ENCODE assay signal across 10 cellular contexts in the genomic region with DNA sequence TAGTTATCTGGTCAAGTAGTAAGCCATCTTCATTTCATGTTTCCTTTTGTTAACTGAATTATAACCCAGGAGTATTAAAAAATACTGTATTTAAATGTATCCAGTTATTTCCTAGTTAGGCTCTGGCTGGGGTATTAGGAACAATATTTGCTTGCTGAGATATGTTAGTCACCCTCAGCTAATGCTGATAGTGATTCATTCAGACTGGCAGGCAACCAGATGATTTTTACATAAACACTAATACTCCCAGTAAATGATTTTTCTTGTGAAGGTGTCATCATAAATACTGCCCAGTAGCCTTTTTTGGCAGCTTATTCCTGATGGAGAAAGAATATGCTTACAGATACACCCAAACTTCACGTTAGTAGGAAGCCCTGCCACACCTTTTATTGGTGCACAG. TPM values are rescaled to one million over a fixed set of nuclear protein-coding genes. Genes with fewer than 3 reads are reported as not detected.
DNase-seq lines count a peak whose midpoint lies in the region; TF ChIP-seq lines count a peak whose summit lies in the region.
"Had no signal": no experiment of that assay in that cellular context is flagged by ENCODE, and none has a peak within 500 bp of the region (broad histone marks: within the 10 kb centered on the region; RNA-seq: fewer than 3 reads in every experiment).

No MANE protein-coding gene starts in this region.

- peaks cover 87% of the 10 kb centered on the region for H3K79me2 ChIP-seq in hepatocyte

- no peak overlapping the region for H3K4me2 ChIP-seq in hepatocyte

- no peak overlapping the region for H3K4me3 ChIP-seq in hepatocyte

- H3K4me1 Mint-ChIP-seq in MCF 10A (ENCODE audit: insufficient read depth, unreplicated experiment) (peaks cover 49% of the 10 kb centered on the region), type B pancreatic cell (ENCODE audit: unreplicated experiment) (peaks cover 36% of the 10 kb centered on the region)

- H3K27ac ChIP-seq in hepatocyte: peak overlapping the region; percentile 53

- H3K36me3 Mint-ChIP-seq in MCF 10A (ENCODE audit: insufficient read depth, unreplicated experiment): peaks cover 36% of the 10 kb centered on the region
- H3K36me3 Mint-ChIP-seq in type B pancreatic cell: peaks cover 57% of the 10 kb centered on the region

- peak overlapping the region; percentile 97 for H3K27ac Mint-ChIP-seq in MCF 10A (ENCODE audit: low read depth, unreplicated experiment)
- H3K27ac Mint-ChIP-seq in type B pancreatic cell: peak overlapping the region; percentile 24

- no peak overlapping the region for H2AFZ ChIP-seq in hepatocyte

- WGBS in hepatocyte (ENCODE audit: low lambda C conversion rate, missing lambda C conversion rate): 76% methylated on average over 1 of the region's 1 CpG

- H3K4me3 Mint-ChIP-seq in MCF 10A (ENCODE audit: unreplicated experiment) (no peak overlapping the region), type B pancreatic cell (no peak overlapping the region)

- peaks cover 41% of the 10 kb centered on the region for H4K20me1 ChIP-seq in hepatocyte (ENCODE audit: insufficient read depth, poor library complexity, severe bottlenecking)

- CTCF ChIA-PET in MCF 10A (lab: Yijun Ruan, JAX): interaction anchor here (0.7 to 2.5 kb wide), 5 partner anchors 15 to 286 kb away, joined by 4 to 13 read pairs (median 6); no protein-coding TSS in a partner anchor

- H3K27me3 Mint-ChIP-seq in MCF 10A (ENCODE audit: insufficient read depth, unreplicated experiment) (no peaks in the 10 kb centered on the region), type B pancreatic cell (no peaks in the 10 kb centered on the region)

- peaks cover 4% of the 10 kb centered on the region for H3K4me1 ChIP-seq in hepatocyte (ENCODE audit: insufficient read depth)

- no peaks in the 10 kb centered on the region for H3K27me3 ChIP-seq in hepatocyte

- intact Hi-C loops in MCF 10A (cut with micrococcal nuclease): no loop called here

- no peaks in the 10 kb centered on the region for H3K36me3 ChIP-seq in hepatocyte (replicated peaks; ENCODE audit: insufficient read depth, low read depth)

- no TSS peak for BruUV-seq in MCF 10A (replicated peaks; lab: Mats Ljungman, UMichigan)

- H3K9me2 ChIP-seq in hepatocyte (replicated peaks; ENCODE audit: insufficient read depth): no peaks in the 10 kb centered on the region

- H3K9me3 Mint-ChIP-seq in MCF 10A (ENCODE audit: unreplicated experiment): no peaks in the 10 kb centered on the region
- H3K9me3 Mint-ChIP-seq in type B pancreatic cell: no peaks in the 10 kb centered on the region

- TF ChIP-seq CTCF in MCF 10A (IDR thresholded peaks at IDR 0.05; ENCODE audit: unreplicated experiment) (no peak), hepatocyte (IDR thresholded peaks at IDR 0.05; ENCODE audit: poor library complexity) (no peak), type B pancreatic cell (conservative IDR thresholded peaks at IDR 0.05) (no peak)

- no peaks in the 10 kb centered on the region for H3K9me3 ChIP-seq in hepatocyte (ENCODE audit: low read depth)

- POLR2A ChIA-PET in MCF 10A (lab: Yijun Ruan, JAX): interaction anchor here (0.7 to 2.0 kb wide), 17 partner anchors 10 to 459 kb away, joined by 3 to 22 read pairs (median 4); partner anchors contain the start of genes DEPDC5 and PISD

- DNase-seq in NCI-H446 treated with DMSO at 0.1 percent for 48 hours (lab: John Stamatoyannopoulos, UW) (peak; percentile 43), NCI-H446 (lab: John Stamatoyannopoulos, UW) (no peak), MCF 10A (ENCODE audit: unreplicated experiment) (peak; percentile 86), hepatocyte (ENCODE audit: low spot score) (no peak), type B pancreatic cell (ENCODE audit: extremely low spot score, unreplicated experiment) (no peak), HUDEP-2 (lab: John Stamatoyannopoulos, UW; ENCODE audit: unreplicated experiment in 76 of 76) (no peak), NCI-H748 treated with DMSO at 0.1 percent for 48 hours (lab: John Stamatoyannopoulos, UW) (no peak), NCI-H2081 (lab: John Stamatoyannopoulos, UW) (no peak)
- DNase-seq: MV-4-11, T-helper 9 cell had no signal

RNA-seq across cellular contexts. Expression of gene YWHAH, which starts 8.1 kb away (rescaled TPM):
- total RNA-seq in MCF 10A (2022) (64.2 and 79.9 TPM in 2 replicates), hepatocyte (80.7 and 87.0 TPM in 2 replicates), type B pancreatic cell (ENCODE audit: low replicate concordance) (97.5 and 110 TPM in 2 replicates)
- 122 and 135 TPM in 2 replicates for polyA plus RNA-seq in hepatocyte

Comparison
In these comparisons a context has a peak if more than half of its experiments do, and no peak if none do; other contexts are left out.
1. DNase-seq: peak in NCI-H446 treated with DMSO at 0.1 percent for 48 hours (single experiment) and MCF 10A (single experiment); none in NCI-H446 (0 of 2), hepatocyte (single experiment), type B pancreatic cell (single experiment), HUDEP-2 (0 of 76), NCI-H748 treated with DMSO at 0.1 percent for 48 hours (single experiment) and NCI-H2081 (0 of 2).